In genomic region chr15:85412956-85413854, GRCh38 we compare ENCODE assay signal across 8 cellular contexts.
DNase-seq lines count a peak whose midpoint lies in the region; ATAC-seq lines count a peak whose summit lies in the region.

No MANE protein-coding gene starts in this region.

- ATAC-seq in GM21529 (IDR thresholded peaks at IDR 0.05; ENCODE audit: unreplicated experiment), result peak; percentile 98

- peak overlapping the region; percentile 68 for H3K4me3 Mint-ChIP-seq in T-helper 2 cell treated with Interferon-gamma antibody and Interleukin-4, amounts not matched to agents 5 μg/mL and 100 μg/mL, for 36 hours

- peaks cover 45% of the 10 kb centered on the region for H3K4me1 Mint-ChIP-seq in T-helper 2 cell treated with Interferon-gamma antibody and Interleukin-4, amounts not matched to agents 5 μg/mL and 100 μg/mL, for 36 hours (ENCODE audit: low read depth)

- H3K27ac Mint-ChIP-seq in T-helper 2 cell treated with Interferon-gamma antibody and Interleukin-4, amounts not matched to agents 5 μg/mL and 100 μg/mL, for 36 hours, result peak overlapping the region; percentile 74

- H3K9me3 Mint-ChIP-seq in T-helper 2 cell treated with Interferon-gamma antibody and Interleukin-4, amounts not matched to agents 5 μg/mL and 100 μg/mL, for 36 hours, result no peaks in the 10 kb centered on the region

- H3K4me3 ChIP-seq in HUES48 (ENCODE audit: low read depth, low read length), result no peak overlapping the region

- DNase-seq in EH (ENCODE audit: low read depth) (peak; percentile 86), astrocyte of the hippocampus (ENCODE audit: low read depth, low spot score) (peak; percentile 86), kidney glomerular epithelial cell (lab: John Stamatoyannopoulos, UW) (peak; percentile 84), cortex of kidney (lab: John Stamatoyannopoulos, UW) (no peak)
- peak; percentile 81 for DNase-seq in T-helper 2 cell treated with Interferon-gamma antibody and Interleukin-4, amounts not matched to agents 5 μg/mL and 100 μg/mL, for 36 hours (ENCODE audit: low spot score)
- DNase-seq in stimulated activated CD4-positive, alpha-beta T cell treated with anti-CD3 and anti-CD28 coated beads, TNF-alpha, amount 100 ng/mL, for 1 hour (ENCODE audit: low read depth in 3 of 3, low spot score in 1 of 3), result peak; percentile 41 to 60 (median 43)

- H3K27me3 ChIP-seq in HUES48 (ENCODE audit: control insufficient read depth, insufficient read depth, low read length), result no peaks in the 10 kb centered on the region

- no peaks in the 10 kb centered on the region for H3K27me3 Mint-ChIP-seq in T-helper 2 cell treated with Interferon-gamma antibody and Interleukin-4, amounts not matched to agents 5 μg/mL and 100 μg/mL, for 36 hours (ENCODE audit: low read depth)

- H3K9me3 ChIP-seq in HUES48 (ENCODE audit: control insufficient read depth, insufficient read depth, low read length), result no peaks in the 10 kb centered on the region

- H3K27ac ChIP-seq in HUES48 (ENCODE audit: low read depth, low read length), result peak overlapping the region; percentile 89

- H3K36me3 ChIP-seq in HUES48 (ENCODE audit: control insufficient read depth, insufficient read depth, low read length), result no peaks in the 10 kb centered on the region

- H3K9ac ChIP-seq in HUES48 (ENCODE audit: low read depth, low read length), result no peak overlapping the region

- H3K36me3 Mint-ChIP-seq in T-helper 2 cell treated with Interferon-gamma antibody and Interleukin-4, amounts not matched to agents 5 μg/mL and 100 μg/mL, for 36 hours (ENCODE audit: low read depth), result peaks cover 13% of the 10 kb centered on the region

- H3K4me1 ChIP-seq in HUES48 (ENCODE audit: control insufficient read depth, insufficient read depth, low read length), result peaks cover 23% of the 10 kb centered on the region
